ENCODE assay signal across 7 cellular contexts in genomic region chr4:185209852-185210101, GRCh38. TPM values are rescaled to one million over a fixed set of nuclear protein-coding genes. Genes with fewer than 3 reads are reported as not detected.
A peak's percentile ranks its signal among the peaks of the same experiment; 100 is the strongest.
DNase-seq lines count a peak whose midpoint lies in the region; ATAC-seq, FAIRE-seq and TF ChIP-seq lines count a peak whose summit lies in the region.
"Not testable (repeated sequence)": the region's sequence is repeated elsewhere in the genome, so short reads cannot be mapped to it uniquely, and the experiment has no call there.

No MANE protein-coding gene starts in this region.

- H3K9me3 Mint-ChIP-seq in GM23338 = not testable (repeated sequence)

- not testable (repeated sequence) for DNase-seq in GM23338 (ENCODE audit: low spot score); SJCRH30; keratinocyte (ENCODE audit: low read depth, low spot score); retinal pigment epithelial cell (ENCODE audit: low read depth)

- H3K9ac ChIP-seq in duodenal mucosa (ENCODE audit: low read depth in 1 of 2, low read length in 2 of 2) (peak overlapping the region in 1 of 2 donors; percentile 57), keratinocyte (ENCODE audit: control insufficient read depth, extremely low read depth, insufficient read depth, low read length) (peak overlapping the region; percentile 81)

- H3K4me2 ChIP-seq in GM23338 (peak overlapping the region; percentile 91; the same call in 1 of the 2 replicates), keratinocyte (ENCODE audit: control insufficient read depth, extremely low read depth, insufficient read depth, low read depth, low read length) (peak overlapping the region; percentile 5)

- H3K9me3 ChIP-seq in SJCRH30 (replicated peaks); duodenal mucosa (ENCODE audit: control insufficient read depth in 1 of 2, low read length in 2 of 2); keratinocyte (ENCODE audit: control insufficient read depth, low read depth, low read length): not testable (repeated sequence)

- H3K27ac ChIP-seq in GM23338 (ENCODE audit: low read depth); SJCRH30; keratinocyte (ENCODE audit: control insufficient read depth, insufficient read depth, low read length): not testable (repeated sequence)
- H3K27ac ChIP-seq in duodenal mucosa (ENCODE audit: low read depth, low read length) = peak overlapping the region; percentile 72

- FAIRE-seq in keratinocyte (lab: Jason Lieb, UNC) = not testable (repeated sequence)

- H2AFZ ChIP-seq in GM23338; keratinocyte (ENCODE audit: control insufficient read depth, low read length): not testable (repeated sequence)

- dilution Hi-C loops in keratinocyte (cut with MboI; ENCODE audit: extremely low pct_ligation_motif_present, low sequenced_read_pairs) = not testable (repeated sequence)

- H3K79me2 ChIP-seq in GM23338 (replicated peaks; ENCODE audit: insufficient read depth) = peaks cover 41% of the 10 kb centered on the region
- H3K79me2 ChIP-seq in keratinocyte (ENCODE audit: control insufficient read depth, insufficient read depth, low read length) = not testable (repeated sequence)

- TF ChIP-seq CTCF in GM23338 (conservative IDR thresholded peaks at IDR 0.05; ENCODE audit: low read depth in 2 of 2); keratinocyte (optimal IDR thresholded peaks at IDR 0.05 in 1 of 3, IDR thresholded peaks at IDR 0.05 in 1 of 3, conservative IDR thresholded peaks at IDR 0.05 in 1 of 3; ENCODE audit: extremely low read depth in 1 of 3, insufficient read depth in 2 of 3, low read length in 3 of 3); retinal pigment epithelial cell (conservative IDR thresholded peaks at IDR 0.05; ENCODE audit: low read depth, low read length): not testable (repeated sequence)

- not testable (repeated sequence) for H3K4me3 Mint-ChIP-seq in GM23338

- H3K9me2 ChIP-seq in GM23338 (ENCODE audit: insufficient read depth) = not testable (repeated sequence)

- H3K9me1 ChIP-seq in keratinocyte (ENCODE audit: control insufficient read depth, extremely low read depth, insufficient read depth, low read length) = not testable (repeated sequence)

- not testable (repeated sequence) for H4K20me1 ChIP-seq in GM23338 (replicated peaks; ENCODE audit: insufficient read depth); keratinocyte (ENCODE audit: control insufficient read depth, extremely low read depth, insufficient read depth, low read length)

- not testable (repeated sequence) for H3K36me3 Mint-ChIP-seq in GM23338 (ENCODE audit: low read depth)

- H3F3A ChIP-seq in GM23338 (replicated peaks; ENCODE audit: low read depth) = not testable (repeated sequence)

- H3K4me3 ChIP-seq in GM23338 (peak overlapping the region; percentile 84), SJCRH30 (peak overlapping the region; percentile 73), duodenal mucosa (ENCODE audit: low read depth in 1 of 2, low read length in 2 of 2) (peak overlapping the region in 1 of 2 donors; percentile 77), keratinocyte (ENCODE audit: control insufficient read depth in 2 of 3, extremely low read depth in 1 of 3, insufficient read depth in 2 of 3, low read depth in 1 of 3, low read length in 3 of 3) (peak overlapping the region; percentile 55 to 87 (median 76)), retinal pigment epithelial cell (ENCODE audit: low read length) (peak overlapping the region; percentile 96)

- ATAC-seq in GM18861 (IDR thresholded peaks at IDR 0.05; ENCODE audit: unreplicated experiment) = peak; percentile 2
- peak; percentile 35; the same call in 1 of the 3 replicates for ATAC-seq in GM23338
- ATAC-seq in HG03342 (IDR thresholded peaks at IDR 0.05; ENCODE audit: unreplicated experiment) = peak; percentile 9

- peaks cover 45% of the 10 kb centered on the region for H3K27me3 ChIP-seq in GM23338 (ENCODE audit: insufficient read depth)
- not testable (repeated sequence) for H3K27me3 ChIP-seq in SJCRH30; keratinocyte (ENCODE audit: control insufficient read depth, extremely low read depth, insufficient read depth, low read length)
- peaks cover 0 to 14% of the 10 kb centered on the region in 2 donors for H3K27me3 ChIP-seq in duodenal mucosa (ENCODE audit: control insufficient read depth in 1 of 2, insufficient read depth in 2 of 2, low read length in 2 of 2)

- H3K27me3 Mint-ChIP-seq in GM23338 (ENCODE audit: insufficient read depth, low read depth, poor library complexity) = peaks cover 40% of the 10 kb centered on the region

- H3K4me1 Mint-ChIP-seq in GM23338 = peaks cover 40% of the 10 kb centered on the region

- peaks cover 34% of the 10 kb centered on the region for H3K4me1 ChIP-seq in GM23338 (ENCODE audit: insufficient read depth)
- not testable (repeated sequence) for H3K4me1 ChIP-seq in SJCRH30
- H3K4me1 ChIP-seq in duodenal mucosa (ENCODE audit: control insufficient read depth in 1 of 2, insufficient read depth in 2 of 2, low read length in 2 of 2) = peaks cover 16 to 23% of the 10 kb centered on the region in 2 donors
- peaks cover 14% of the 10 kb centered on the region for H3K4me1 ChIP-seq in keratinocyte (ENCODE audit: control insufficient read depth, extremely low read depth, insufficient read depth, low read length)

- not testable (repeated sequence) for H3K27ac Mint-ChIP-seq in GM23338

- H3K36me3 ChIP-seq in GM23338 (ENCODE audit: insufficient read depth); SJCRH30; duodenal mucosa (ENCODE audit: control insufficient read depth in 1 of 2, insufficient read depth in 2 of 2, low read length in 2 of 2); keratinocyte (ENCODE audit: control insufficient read depth in 2 of 2, extremely low read depth in 1 of 2, insufficient read depth in 2 of 2, low read length in 2 of 2): not testable (repeated sequence)

RNA-seq across cellular contexts. Expression of gene SNX25, which starts 0.4 kb away (rescaled TPM):
- 17.7 and 25.0 TPM in 2 replicates for total RNA-seq in GM23338 (2014; rRNA removed; shearing (Covaris generic))
- 6.9 TPM in 2 replicates for polyA plus RNA-seq in GM23338 (2016; fragmentation: Nextera tagmentation; extraction: Ambion mirVana)
- 16.8 and 17.7 TPM in 2 replicates for total RNA-seq in SJCRH30 (2014; rRNA removed; shearing (Covaris generic))
- 3.4 to 5.0 TPM (median 5.0 TPM) in 3 replicates for polyA plus RNA-seq in keratinocyte
- 5.5 TPM for polyA plus RNA-seq in keratinocyte (2011; ENCODE audit: low read depth)
- polyA plus RNA-seq in keratinocyte (2011; cell fraction: cytosol; rRNA removed) = 2.7 and 4.8 TPM in 2 replicates
- polyA plus RNA-seq in keratinocyte (2011; cell fraction: nucleus; rRNA removed) = 7.2 and 7.8 TPM in 2 replicates
- polyA plus RNA-seq in keratinocyte (2012; ENCODE audit: low replicate concordance) = 3.0 and 7.2 TPM in 2 replicates
- 2.6 to 17.9 TPM (median 10.5 TPM) in 3 replicates for polyA minus RNA-seq in keratinocyte
- polyA minus RNA-seq in keratinocyte (2011; cell fraction: cytosol; rRNA and poly(A)+ RNA removed) = 7.1 TPM
- 3.4 and 9.8 TPM in 2 replicates for polyA minus RNA-seq in keratinocyte (2011; cell fraction: nucleus; rRNA and poly(A)+ RNA removed)

RNA-seq across cellular contexts. Expression of gene CFAP97, which starts 6.0 kb away (rescaled TPM):
- 37.7 and 38.4 TPM in 2 replicates for total RNA-seq in GM23338 (2014; rRNA removed; shearing (Covaris generic))
- 59.2 and 73.3 TPM in 2 replicates for polyA plus RNA-seq in GM23338 (2016; fragmentation: Nextera tagmentation; extraction: Ambion mirVana)
- 18.2 and 19.7 TPM in 2 replicates for total RNA-seq in SJCRH30 (2014; rRNA removed; shearing (Covaris generic))
- polyA plus RNA-seq in keratinocyte = 15.3 to 24.9 TPM (median 20.3 TPM) in 3 replicates
- 18.3 TPM for polyA plus RNA-seq in keratinocyte (2011; ENCODE audit: low read depth)
- 16.9 and 40.7 TPM in 2 replicates for polyA plus RNA-seq in keratinocyte (2011; cell fraction: cytosol; rRNA removed)
- 13.9 and 20.8 TPM in 2 replicates for polyA plus RNA-seq in keratinocyte (2011; cell fraction: nucleus; rRNA removed)
- 13.9 and 18.5 TPM in 2 replicates for polyA plus RNA-seq in keratinocyte (2012; ENCODE audit: low replicate concordance)
- 7.4 to 30.7 TPM (median 17.4 TPM) in 3 replicates for polyA minus RNA-seq in keratinocyte
- 12.5 TPM for polyA minus RNA-seq in keratinocyte (2011; cell fraction: cytosol; rRNA and poly(A)+ RNA removed)
- polyA minus RNA-seq in keratinocyte (2011; cell fraction: nucleus; rRNA and poly(A)+ RNA removed) = 7.7 and 17.1 TPM in 2 replicates
